Comparison of ENCODE assay signal across 19 cellular contexts in the genomic region with DNA sequence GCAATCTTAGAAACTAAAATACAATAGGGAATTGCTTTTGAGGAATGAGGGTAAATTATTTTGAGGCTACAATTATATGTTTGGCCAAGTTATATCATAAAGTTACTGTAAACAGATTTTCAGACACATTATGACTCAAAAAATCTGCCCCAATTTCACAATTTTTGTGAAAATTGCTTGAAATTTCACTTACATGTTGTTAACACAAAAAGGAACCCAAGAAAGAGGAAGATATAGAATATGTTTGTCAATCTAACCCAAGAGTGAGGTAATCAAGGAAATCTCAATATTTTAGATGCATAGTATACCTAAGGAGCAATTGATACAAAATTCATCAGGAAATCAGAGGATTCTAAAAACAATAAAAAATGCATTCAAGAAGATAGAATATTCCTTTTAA.
"Had no signal": no experiment of that assay in that cellular context is flagged by ENCODE, and none has a peak within 500 bp of the region (broad histone marks: within the 10 kb centered on the region; RNA-seq: fewer than 3 reads in every experiment).

No MANE protein-coding gene starts in this region.

- H3K4me1 ChIP-seq: prostate gland, thyroid gland had no signal

- H3K36me3 Mint-ChIP-seq: activated CD4-positive, alpha-beta memory T cell treated with anti-CD3 and anti-CD28 coated beads for 36 hours; activated naive CD8-positive, alpha-beta T cell treated with anti-CD3 and anti-CD28 coated beads for 36 hours; immature natural killer cell; mesothelial cell of epicardium had no signal

- ATAC-seq: esophagus mucosa; natural killer cell treated with Interleukin-12 subunit alpha and Interleukin-12 subunit beta and Interleukin-15 and Interleukin-18, amount 100 ng/mL, for 72 hours; stimulated activated naive CD8-positive, alpha-beta T cell treated with anti-CD3 and anti-CD28 coated beads, Interleukin-15, Interleukin-2, amounts not matched to agents 100 U/mL and 50 U/mL, for 24 hours had no signal

- DNase-seq: activated B cell treated with CpG ODN at 0.5 μM for 24 hours; activated CD4-positive, alpha-beta memory T cell treated with anti-CD3 and anti-CD28 coated beads for 36 hours; activated CD4-positive, alpha-beta T cell treated with anti-CD3 and anti-CD28 coated beads for 4 hours; activated naive CD4-positive, alpha-beta T cell treated with Interleukin-2 at 50 U/mL for 16 hours; activated naive CD8-positive, alpha-beta T cell treated with anti-CD3 and anti-CD28 coated beads for 36 hours; activated T-cell treated with anti-CD3 and anti-CD28 coated beads, Interleukin-2, amount 50 U/mL, for 48 hours; central memory CD4-positive, alpha-beta T cell; dermis blood vessel endothelial cell; effector CD8-positive, alpha-beta T cell; immature natural killer cell; ovary; stimulated activated CD4-positive, alpha-beta T cell treated with anti-CD3 and anti-CD28 coated beads, Interleukin-4, amount 100 ng/mL, for 24 hours; stimulated activated naive CD8-positive, alpha-beta T cell treated with anti-CD3 and anti-CD28 coated beads, Interleukin-15, Interleukin-2, amounts not matched to agents 100 U/mL and 50 U/mL, for 24 hours; thyroid gland had no signal

- H3K27ac Mint-ChIP-seq: activated B cell treated with CpG ODN at 0.5 μM for 24 hours; activated CD4-positive, alpha-beta memory T cell treated with anti-CD3 and anti-CD28 coated beads for 36 hours; activated naive CD8-positive, alpha-beta T cell treated with anti-CD3 and anti-CD28 coated beads for 36 hours; immature natural killer cell; mesothelial cell of epicardium had no signal

- H3K9me3 ChIP-seq: ovary, prostate gland, thyroid gland had no signal

- H3K4me1 Mint-ChIP-seq: activated B cell treated with CpG ODN at 0.5 μM for 24 hours, immature natural killer cell, mesothelial cell of epicardium had no signal

- H3K27me3 ChIP-seq: hepatocyte, ovary, thyroid gland had no signal

- H3K4me3 ChIP-seq: hepatocyte, ovary, prostate gland, thyroid gland had no signal

- H3K27ac ChIP-seq: hepatocyte, ovary, prostate gland, thyroid gland had no signal

- H3K36me3 ChIP-seq: ovary, prostate gland, thyroid gland had no signal

- H3K9me3 Mint-ChIP-seq: activated B cell treated with CpG ODN at 0.5 μM for 24 hours; activated CD4-positive, alpha-beta memory T cell treated with anti-CD3 and anti-CD28 coated beads for 36 hours; activated naive CD8-positive, alpha-beta T cell treated with anti-CD3 and anti-CD28 coated beads for 36 hours; immature natural killer cell had no signal

- H3K4me3 Mint-ChIP-seq: activated B cell treated with CpG ODN at 0.5 μM for 24 hours; activated CD4-positive, alpha-beta memory T cell treated with anti-CD3 and anti-CD28 coated beads for 36 hours; activated naive CD8-positive, alpha-beta T cell treated with anti-CD3 and anti-CD28 coated beads for 36 hours; immature natural killer cell; mesothelial cell of epicardium; natural killer cell treated with Interleukin-12 subunit alpha and Interleukin-12 subunit beta and Interleukin-15 and Interleukin-18, amount 100 ng/mL, for 72 hours had no signal
